Comparison of ENCODE assay signal across 1 cellular context in the genomic region with DNA sequence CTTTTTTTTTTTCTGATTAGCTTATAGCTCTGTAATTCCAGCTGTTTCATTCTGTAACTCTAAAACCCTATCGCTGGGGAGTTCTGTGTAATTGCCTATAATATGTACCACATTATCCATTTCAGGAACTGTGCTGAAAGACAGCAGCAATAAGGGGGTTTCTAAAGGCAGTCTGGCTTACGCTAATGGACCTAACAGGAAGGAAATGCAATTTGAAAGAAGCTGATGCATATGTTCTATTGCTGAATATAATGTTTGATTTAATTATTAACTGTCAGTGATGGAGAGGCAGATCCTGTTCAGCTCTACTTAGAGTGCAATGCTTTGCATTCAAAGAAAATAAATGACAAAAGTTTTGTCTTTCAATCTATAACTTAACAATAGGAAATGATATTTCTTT.
A peak's percentile ranks its signal among the peaks of the same experiment; 100 is the strongest.
TF ChIP-seq lines count a peak whose summit lies in the region.

No MANE protein-coding gene starts in this region.

TF ChIP-seq in SK-N-SH treated with all-trans-retinoic acid at 6 μM for 48 hours, 23 proteins besides CTCF, POLR2A, EP300 and RAD21 (continued from another document):
- TF ChIP-seq PPARA (CRISPR knock-in tag; IDR thresholded peaks at IDR 0.05; ENCODE audit: borderline replicate concordance) (0 out of 2 replicates have a peak, but pooled peaks have one; percentile 47), TOX (CRISPR knock-in tag; IDR thresholded peaks at IDR 0.05; ENCODE audit: borderline replicate concordance) (no peak), ESRRG (CRISPR knock-in tag; IDR thresholded peaks at IDR 0.05) (no peak), ZNF8 (CRISPR knock-in tag; IDR thresholded peaks at IDR 0.05) (peak; percentile 54; the same call in 1 of the 2 replicates), ARNTL (CRISPR knock-in tag; IDR thresholded peaks at IDR 0.05; ENCODE audit: borderline replicate concordance, low read depth) (no peak), SNAI2 (CRISPR knock-in tag; IDR thresholded peaks at IDR 0.05) (no peak), ZC3H10 (CRISPR knock-in tag; IDR thresholded peaks at IDR 0.05) (no peak), BACH2 (CRISPR knock-in tag; IDR thresholded peaks at IDR 0.05; ENCODE audit: borderline replicate concordance) (no peak), ZFP30 (CRISPR knock-in tag; IDR thresholded peaks at IDR 0.05) (no peak)
- TF ChIP-seq, protein P1, sequence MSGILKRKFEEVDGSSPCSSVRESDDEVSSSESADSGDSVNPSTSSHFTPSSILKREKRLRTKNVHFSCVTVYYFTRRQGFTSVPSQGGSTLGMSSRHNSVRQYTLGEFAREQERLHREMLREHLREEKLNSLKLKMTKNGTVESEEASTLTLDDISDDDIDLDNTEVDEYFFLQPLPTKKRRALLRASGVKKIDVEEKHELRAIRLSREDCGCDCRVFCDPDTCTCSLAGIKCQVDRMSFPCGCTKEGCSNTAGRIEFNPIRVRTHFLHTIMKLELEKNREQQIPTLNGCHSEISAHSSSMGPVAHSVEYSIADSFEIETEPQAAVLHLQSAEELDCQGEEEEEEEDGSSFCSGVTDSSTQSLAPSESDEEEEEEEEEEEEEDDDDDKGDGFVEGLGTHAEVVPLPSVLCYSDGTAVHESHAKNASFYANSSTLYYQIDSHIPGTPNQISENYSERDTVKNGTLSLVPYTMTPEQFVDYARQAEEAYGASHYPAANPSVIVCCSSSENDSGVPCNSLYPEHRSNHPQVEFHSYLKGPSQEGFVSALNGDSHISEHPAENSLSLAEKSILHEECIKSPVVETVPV (CRISPR knock-in tag; IDR thresholded peaks at IDR 0.05): peak; percentile 73; the same call in 1 of the 2 replicates
